Comparison of ENCODE assay signal across 32 cellular contexts in genomic region chr5:96000308-96000707, GRCh38.
"Had no signal": no experiment of that assay in that cellular context is flagged by ENCODE, and none has a peak within 500 bp of the region (broad histone marks: within the 10 kb centered on the region; RNA-seq: fewer than 3 reads in every experiment).

No MANE protein-coding gene starts in this region.

- DNase-seq: Kasumi-1, MG63, NCI-H1048, NCI-H1092 treated with DMSO at 0.1 percent for 48 hours, NCI-H1105 treated with DMSO at 0.1 percent for 48 hours, NCI-H1417, NCI-H1436, NCI-H146, NCI-H1694, NCI-H187, NCI-H1930, NCI-H2029 treated with DMSO at 0.1 percent for 48 hours, NCI-H2081 treated with DMSO at 0.1 percent for 48 hours, NCI-H2107, NCI-H2171, NCI-H226, NCI-H446 treated with DMSO at 0.1 percent for 48 hours, NCI-H510A, NCI-H524, NCI-H526, NCI-H69, NCI-H748 treated with DMSO at 0.1 percent for 48 hours, NCI-H82, PC-9, SHP77, SIG-M5, SJCRH30 had no signal

- H3K36me3 ChIP-seq: MG63, SJCRH30 had no signal

- H3K9me3 ChIP-seq: SJCRH30 had no signal

- H2AFZ ChIP-seq: PC-9 had no signal

- H3K27me3 ChIP-seq: MG63, SJCRH30 had no signal

- ATAC-seq: Panc1, Right ventricle myocardium inferior, SK-N-SH treated with all-trans-retinoic acid at 6 μM for 48 hours had no signal

- H3K4me3 ChIP-seq: MG63, PC-9, SJCRH30, SK-N-MC had no signal

- H3K4me1 ChIP-seq: SJCRH30 had no signal

- H3K4me2 ChIP-seq: PC-9 had no signal

- H3K27ac ChIP-seq: PC-9, RWPE1, SJCRH30, SK-N-MC had no signal
